ENCODE assay signal across 19 cellular contexts in the genomic region with DNA sequence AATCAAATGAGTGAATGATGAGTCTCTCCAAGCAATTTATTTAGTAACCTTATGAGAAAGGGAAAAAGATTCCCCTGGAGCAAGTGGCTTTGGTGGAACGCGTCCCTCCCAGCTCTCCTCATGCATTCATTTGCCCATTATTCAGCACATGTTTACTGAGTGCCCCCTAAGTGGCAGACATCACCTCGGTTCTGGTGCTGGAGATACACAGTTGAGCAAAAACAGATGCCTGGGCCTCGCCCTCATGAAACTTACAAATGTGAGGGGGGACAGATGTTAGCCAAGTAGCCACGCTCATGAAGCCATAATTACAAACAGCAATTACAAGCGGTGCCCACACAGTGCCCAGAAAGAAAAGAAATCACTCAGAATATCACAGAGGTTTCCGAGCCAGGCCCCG. TPM values are rescaled to one million over a fixed set of nuclear protein-coding genes. Genes with fewer than 3 reads are reported as not detected.
DNase-seq lines count a peak whose midpoint lies in the region; ATAC-seq and TF ChIP-seq lines count a peak whose summit lies in the region.
"Had no signal": no experiment of that assay in that cellular context is flagged by ENCODE, and none has a peak within 500 bp of the region (broad histone marks: within the 10 kb centered on the region; RNA-seq: fewer than 3 reads in every experiment).

No MANE protein-coding gene starts in this region.

- H3K27ac Mint-ChIP-seq in activated naive CD4-positive, alpha-beta T cell treated with anti-CD3 and anti-CD28 coated beads for 36 hours, result no peak overlapping the region

- peak overlapping the region in 1 of 3 donors; percentile 11 for H3K9ac ChIP-seq in skeletal muscle tissue (ENCODE audit: low read depth in 1 of 3, low read length in 3 of 3)

- H3K4me3 Mint-ChIP-seq in activated naive CD4-positive, alpha-beta T cell treated with anti-CD3 and anti-CD28 coated beads for 36 hours, result peak overlapping the region; percentile 68

- DNase-seq in activated naive CD4-positive, alpha-beta T cell treated with anti-CD3 and anti-CD28 coated beads for 36 hours, result no peak
- no peak for DNase-seq in activated naive CD4-positive, alpha-beta T cell treated with Interleukin-2 at 50 U/mL for 16 hours
- DNase-seq in SJCRH30 (no peak), left ventricle myocardium inferior (no peak), erythroblast (lab: John Stamatoyannopoulos, UW) (no peak)
- DNase-seq: activated naive CD4-positive, alpha-beta T cell treated with anti-CD3 and anti-CD28 coated beads, Interleukin-2, amount 50 U/mL, for 16 hours; EL; foreskin keratinocyte; left colon; NCI-H1417 treated with DMSO at 0.1 percent for 48 hours; NCI-H526 treated with DMSO at 0.1 percent for 48 hours; ovary; SIG-M5; stimulated activated CD4-positive, alpha-beta T cell treated with anti-CD3 and anti-CD28 coated beads, Interleukin-2, amount 100 ng/mL, for 24 hours; stomach had no signal

- no peaks in the 10 kb centered on the region for H3K9me3 ChIP-seq in SJCRH30 (replicated peaks)
- no peaks in the 10 kb centered on the region for H3K9me3 ChIP-seq in left ventricle myocardium inferior (replicated peaks)
- no peaks in the 10 kb centered on the region for H3K9me3 ChIP-seq in skeletal muscle tissue (ENCODE audit: control insufficient read depth in 3 of 3, low read length in 3 of 3)
- H3K9me3 ChIP-seq: ovary, stomach had no signal

- H3K4me3 ChIP-seq in SJCRH30, result peak overlapping the region; percentile 44
- peak overlapping the region; percentile 41 for H3K4me3 ChIP-seq in left ventricle myocardium inferior
- no peak overlapping the region for H3K4me3 ChIP-seq in skeletal muscle tissue (ENCODE audit: low read length in 3 of 3)
- H3K4me3 ChIP-seq: coronary artery, ovary, stomach had no signal

- CTCF ChIA-PET in activated naive CD4-positive, alpha-beta T cell treated with anti-CD3 and anti-CD28 coated beads for 36 hours (lab: Charles Lee), result interaction anchor here (0.6 to 1.7 kb wide), 4 partner anchors 36 to 643 kb away, joined by 3 to 5 read pairs (median 3); no protein-coding TSS in a partner anchor

- TF ChIP-seq POLR2A in erythroblast (IDR thresholded peaks at IDR 0.05; ENCODE audit: low read length), result no peak

- no peak for TF ChIP-seq CTCF in left ventricle myocardium inferior (IDR thresholded peaks at IDR 0.05; ENCODE audit: borderline replicate concordance)

- H3K27ac ChIP-seq in SJCRH30 (peak overlapping the region; percentile 65), left ventricle myocardium inferior (replicated peaks) (peak overlapping the region; percentile 68), skeletal muscle tissue (ENCODE audit: low read depth, low read length) (peak overlapping the region; percentile 65)
- H3K27ac ChIP-seq: coronary artery, foreskin keratinocyte, ovary had no signal

- no peaks in the 10 kb centered on the region for H3K9me3 Mint-ChIP-seq in activated naive CD4-positive, alpha-beta T cell treated with anti-CD3 and anti-CD28 coated beads for 36 hours

- no peaks in the 10 kb centered on the region for H3K27me3 ChIP-seq in SJCRH30
- H3K27me3 ChIP-seq in left ventricle myocardium inferior (ENCODE audit: low read depth), result no peaks in the 10 kb centered on the region
- H3K27me3 ChIP-seq in skeletal muscle tissue (ENCODE audit: control insufficient read depth in 3 of 3, insufficient read depth in 3 of 3, low read length in 3 of 3), result no peaks in the 10 kb centered on the region
- H3K27me3 ChIP-seq: ovary, stomach had no signal

- no peaks in the 10 kb centered on the region for H3K36me3 Mint-ChIP-seq in activated naive CD4-positive, alpha-beta T cell treated with anti-CD3 and anti-CD28 coated beads for 36 hours (ENCODE audit: low read depth)

- peaks cover 10% of the 10 kb centered on the region for H3K4me1 Mint-ChIP-seq in activated naive CD4-positive, alpha-beta T cell treated with anti-CD3 and anti-CD28 coated beads for 36 hours (ENCODE audit: low read depth)

- H3K27me3 Mint-ChIP-seq in activated naive CD4-positive, alpha-beta T cell treated with anti-CD3 and anti-CD28 coated beads for 36 hours (ENCODE audit: low read depth), result no peaks in the 10 kb centered on the region

- ATAC-seq in GM18868 (IDR thresholded peaks at IDR 0.05; ENCODE audit: unreplicated experiment), result no peak
- ATAC-seq in GM19035 (IDR thresholded peaks at IDR 0.05; ENCODE audit: unreplicated experiment), result no peak
- ATAC-seq: foreskin keratinocyte, left colon had no signal

- H3K36me3 ChIP-seq in SJCRH30 (no peaks in the 10 kb centered on the region), left ventricle myocardium inferior (no peaks in the 10 kb centered on the region), skeletal muscle tissue (ENCODE audit: control insufficient read depth in 3 of 3, insufficient read depth in 3 of 3, low read length in 3 of 3) (no peaks in the 10 kb centered on the region)
- H3K36me3 ChIP-seq: ovary, stomach had no signal

- peaks cover 49% of the 10 kb centered on the region for H3K4me1 ChIP-seq in SJCRH30
- peaks cover 73% of the 10 kb centered on the region for H3K4me1 ChIP-seq in left ventricle myocardium inferior
- peaks cover 53 to 68% (median 55%) of the 10 kb centered on the region in 3 donors for H3K4me1 ChIP-seq in skeletal muscle tissue (ENCODE audit: control insufficient read depth in 3 of 3, insufficient read depth in 3 of 3, low read length in 3 of 3)

- intact Hi-C loops in activated naive CD4-positive, alpha-beta T cell treated with anti-CD3 and anti-CD28 coated beads for 36 hours (cut with micrococcal nuclease), result no loop called here
- intact Hi-C loops in left ventricle myocardium inferior (cut with micrococcal nuclease), result no loop called here

RNA-seq across cellular contexts. Expression of a gene that starts 45.1 kb away (rescaled TPM):
- not detected for total RNA-seq in activated naive CD4-positive, alpha-beta T cell treated with anti-CD3 and anti-CD28 coated beads for 36 hours
- total RNA-seq in SJCRH30 (2014; rRNA removed; shearing (Covaris generic)), result 0.04 and 0.41 TPM in 2 replicates
- total RNA-seq in left ventricle myocardium inferior (not detected), skeletal muscle tissue (not detected)
- total RNA-seq: foreskin keratinocyte, left colon had no signal

Comparison
In these comparisons a context has a peak if more than half of its experiments do, and no peak if none do; other contexts are left out.
1. H3K4me3 ChIP-seq: peak in SJCRH30 (single experiment) and left ventricle myocardium inferior (single experiment); none in skeletal muscle tissue (0 of 3).
2. Peak in every context shown above with its lines, with median percentiles within 50 percentile points of each other: H3K27ac ChIP-seq.